16 cellular contexts compared by ENCODE assay signal in genomic region chr7:158442260-158442659, GRCh38.
DNase-seq lines count a peak whose midpoint lies in the region; ATAC-seq and TF ChIP-seq lines count a peak whose summit lies in the region.
"Had no signal": no experiment of that assay in that cellular context is flagged by ENCODE, and none has a peak within 500 bp of the region (broad histone marks: within the 10 kb centered on the region; RNA-seq: fewer than 3 reads in every experiment).

No MANE protein-coding gene starts in this region.

- peaks cover 17% of the 10 kb centered on the region for H3K27me3 Mint-ChIP-seq in mesothelial cell of epicardium (ENCODE audit: low read depth)
- H3K27me3 Mint-ChIP-seq: activated naive CD8-positive, alpha-beta T cell treated with anti-CD3 and anti-CD28 coated beads, Interleukin-2, amount 10 ng/mL, durations not matched to agents 7 days and 5 days had no signal

- H3K27me3 ChIP-seq in KMS-11 (ENCODE audit: insufficient read depth, low read depth) (peaks cover 36% of the 10 kb centered on the region; the same call in 1 of the 2 replicates), smooth muscle cell (ENCODE audit: low read depth) (no peaks in the 10 kb centered on the region)

- no peaks in the 10 kb centered on the region for H3K36me3 Mint-ChIP-seq in mesothelial cell of epicardium
- H3K36me3 Mint-ChIP-seq: activated naive CD8-positive, alpha-beta T cell treated with anti-CD3 and anti-CD28 coated beads, Interleukin-2, amount 10 ng/mL, durations not matched to agents 7 days and 5 days had no signal

- in situ Hi-C loops in SK-MEL-5 (cut with HindIII; ENCODE audit: low pct_unique_long_range_greater_than_20kb, low sequenced_read_pairs) = no loop called here

- peaks cover 16% of the 10 kb centered on the region for H3K9me3 Mint-ChIP-seq in mesothelial cell of epicardium

- H3K79me2 ChIP-seq in KMS-11 (ENCODE audit: insufficient read depth, low read depth) (no peaks in the 10 kb centered on the region), smooth muscle cell (ENCODE audit: low read depth) (no peaks in the 10 kb centered on the region)

- H4K20me1 ChIP-seq in KMS-11 (ENCODE audit: insufficient read depth) (no peaks in the 10 kb centered on the region), smooth muscle cell (ENCODE audit: low read depth) (no peaks in the 10 kb centered on the region)

- no peak overlapping the region for H3K27ac Mint-ChIP-seq in mesothelial cell of epicardium
- H3K27ac Mint-ChIP-seq: activated naive CD8-positive, alpha-beta T cell treated with anti-CD3 and anti-CD28 coated beads, Interleukin-2, amount 10 ng/mL, durations not matched to agents 7 days and 5 days; T-helper 17 cell had no signal

- H3K4me3 ChIP-seq in KMS-11 (IDR thresholded peaks at IDR 0.05; ENCODE audit: insufficient read depth, low read depth, low read length) (no peak overlapping the region), smooth muscle cell (no peak overlapping the region)
- H3K4me3 ChIP-seq: tibial artery had no signal

- TF ChIP-seq CTCF in KMS-11 (conservative IDR thresholded peaks at IDR 0.05; ENCODE audit: low read depth, low read length) (peak; percentile 43; the same call in 1 of the 2 replicates), mesothelial cell of epicardium (IDR thresholded peaks at IDR 0.05; ENCODE audit: unreplicated experiment) (peak; percentile 29), smooth muscle cell (IDR thresholded peaks at IDR 0.05; ENCODE audit: borderline replicate concordance, insufficient read depth, poor library complexity, severe bottlenecking) (no peak)

- WGBS in smooth muscle cell (ENCODE audit: low lambda C conversion rate) = 89% methylated on average over 4 of the region's 4 CpGs

- H3K4me2 ChIP-seq in KMS-11 = no peak overlapping the region
- H3K4me2 ChIP-seq in smooth muscle cell = no peak overlapping the region

- H3F3A ChIP-seq in smooth muscle cell (ENCODE audit: low read depth) = no peaks in the 10 kb centered on the region

- no peaks in the 10 kb centered on the region for H3K9me3 ChIP-seq in smooth muscle cell (replicated peaks; ENCODE audit: low read depth)
- H3K9me3 ChIP-seq: tibial artery had no signal

- no peaks in the 10 kb centered on the region for H3K4me1 Mint-ChIP-seq in mesothelial cell of epicardium
- H3K4me1 Mint-ChIP-seq: activated naive CD8-positive, alpha-beta T cell treated with anti-CD3 and anti-CD28 coated beads, Interleukin-2, amount 10 ng/mL, durations not matched to agents 7 days and 5 days; T-helper 17 cell had no signal

- H2AFZ ChIP-seq in KMS-11 (ENCODE audit: low read depth) = no peak overlapping the region
- no peak overlapping the region for H2AFZ ChIP-seq in smooth muscle cell (ENCODE audit: low read depth)

- H3K9ac ChIP-seq in KMS-11 (no peak overlapping the region), smooth muscle cell (ENCODE audit: low read depth) (no peak overlapping the region)

- ATAC-seq in GM21619 (IDR thresholded peaks at IDR 0.05; ENCODE audit: unreplicated experiment) (no peak), GM21381 (IDR thresholded peaks at IDR 0.05; ENCODE audit: unreplicated experiment) (no peak)
- ATAC-seq: sciatic nerve, T-helper 17 cell had no signal

- H3K36me3 ChIP-seq in KMS-11 (ENCODE audit: insufficient read depth) = no peaks in the 10 kb centered on the region
- H3K36me3 ChIP-seq in smooth muscle cell (ENCODE audit: low read depth) = no peaks in the 10 kb centered on the region
- H3K36me3 ChIP-seq: tibial artery had no signal

- H3K4me3 Mint-ChIP-seq in mesothelial cell of epicardium = no peak overlapping the region
- H3K4me3 Mint-ChIP-seq: activated naive CD8-positive, alpha-beta T cell treated with anti-CD3 and anti-CD28 coated beads, Interleukin-2, amount 10 ng/mL, durations not matched to agents 7 days and 5 days; T-helper 17 cell had no signal

- peak; percentile 51 for DNase-seq in DMS 273 (lab: John Stamatoyannopoulos, UW; ENCODE audit: unreplicated experiment)
- DNase-seq in DMS 273 treated with DMSO at 0.1 percent for 48 hours (lab: John Stamatoyannopoulos, UW) = no peak
- peak; percentile 41 for DNase-seq in SK-MEL-5 (ENCODE audit: low read depth, low spot score)
- no peak for DNase-seq in mesothelial cell of epicardium (ENCODE audit: low spot score in 2 of 2, unreplicated experiment in 2 of 2)
- no peak for DNase-seq in smooth muscle cell (lab: John Stamatoyannopoulos, UW; ENCODE audit: unreplicated experiment)
- DNase-seq: 8988T; activated CD8-positive, alpha-beta memory T cell treated with anti-CD3 and anti-CD28 coated beads for 24 hours; activated naive CD8-positive, alpha-beta T cell treated with anti-CD3 and anti-CD28 coated beads, Interleukin-2, amount 10 ng/mL, durations not matched to agents 7 days and 5 days; effector CD4-positive, alpha-beta T cell; HCEC 1CT; T-helper 17 cell had no signal

- no peaks in the 10 kb centered on the region for H3K4me1 ChIP-seq in KMS-11 (ENCODE audit: low read depth, poor library complexity, severe bottlenecking)
- no peaks in the 10 kb centered on the region for H3K4me1 ChIP-seq in smooth muscle cell (ENCODE audit: low read depth)
- H3K4me1 ChIP-seq: tibial artery had no signal

- H3K27ac ChIP-seq in KMS-11 (no peak overlapping the region), smooth muscle cell (ENCODE audit: low read depth) (no peak overlapping the region)
- H3K27ac ChIP-seq: tibial artery had no signal

Comparison
In these comparisons a context has a peak if more than half of its experiments do, and no peak if none do; other contexts are left out.
1. DNase-seq: peak in DMS 273 (single experiment) and SK-MEL-5 (single experiment); none in DMS 273 treated with DMSO at 0.1 percent for 48 hours (single experiment), mesothelial cell of epicardium (0 of 2) and smooth muscle cell (single experiment).